1 cellular context compared by ENCODE assay signal in the genomic region with DNA sequence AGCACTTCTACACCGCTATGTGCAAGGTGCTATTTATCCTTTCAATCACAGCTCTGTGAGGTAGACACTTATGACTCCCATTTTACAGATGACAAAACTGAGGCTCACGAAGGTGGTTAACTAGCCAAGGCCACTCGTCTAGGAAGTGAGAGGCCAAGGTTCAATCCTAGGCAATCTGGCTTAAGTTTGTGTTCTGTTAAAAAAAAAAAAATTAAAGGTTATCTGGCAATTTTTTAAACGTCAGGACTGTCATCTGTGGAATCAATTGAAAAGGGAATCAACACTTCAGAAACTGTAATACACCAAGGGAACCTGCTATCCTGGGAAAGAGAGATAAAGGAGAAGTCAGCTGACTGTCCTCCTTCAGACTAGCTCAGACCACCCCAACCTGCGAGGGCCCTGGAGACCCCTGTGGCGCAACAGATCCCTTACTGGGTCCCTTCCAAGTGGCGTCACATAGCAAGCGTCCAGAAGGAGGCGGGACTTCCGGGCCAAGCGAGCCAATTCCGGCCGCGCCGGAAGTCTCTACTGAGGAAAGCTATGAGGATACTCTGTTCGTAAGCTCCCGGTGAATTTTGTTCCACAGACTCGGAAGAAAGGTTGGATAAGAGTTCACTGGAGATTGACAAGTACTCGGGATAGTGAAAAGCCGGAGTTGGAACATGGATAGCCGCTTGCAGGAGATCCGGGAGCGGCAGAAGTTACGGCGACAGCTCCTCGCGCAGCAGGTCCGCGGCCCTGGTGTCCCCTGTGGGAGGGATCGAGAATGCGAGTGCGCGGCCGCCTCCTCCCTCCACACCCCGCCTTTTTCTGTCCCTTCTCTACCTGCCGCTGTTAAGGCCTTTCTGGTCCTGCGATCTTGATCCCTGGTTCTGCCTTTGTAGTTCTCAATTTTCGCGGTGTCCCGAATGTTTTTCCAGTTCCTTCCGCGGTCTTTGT.
TF ChIP-seq lines count a peak whose summit lies in the region.

A gene (plus strand): TSS at position 520 of the 939 bp plus-strand sequence. CDS start 143 bp downstream, at position 663.

TF ChIP-seq in HepG2, 621 proteins besides CTCF, POLR2A, EP300 and RAD21 (continued from another document and continues in another):
- TF ChIP-seq HOXA5 (CRISPR knock-in tag; IDR thresholded peaks at IDR 0.05) (peak; percentile 96), ZNF543 (CRISPR knock-in tag; IDR thresholded peaks at IDR 0.05) (no peak), CEBPB (IDR thresholded peaks at IDR 0.05; ENCODE audit: borderline replicate concordance, low read depth, low read length) (peak; percentile 90), SATB2 (CRISPR knock-in tag; IDR thresholded peaks at IDR 0.05) (0 out of 2 replicates have a peak, but pooled peaks have one; percentile 35), NAIF1 (CRISPR knock-in tag; IDR thresholded peaks at IDR 0.05; ENCODE audit: borderline replicate concordance) (0 out of 2 replicates have a peak, but pooled peaks have one; percentile 32), RBM22 (optimal IDR thresholded peaks at IDR 0.05; ENCODE audit: low read length) (no peak), XBP1 (CRISPR knock-in tag; IDR thresholded peaks at IDR 0.05) (0 out of 2 replicates have a peak, but pooled peaks have one; percentile 60), KDM5B (CRISPR knock-in tag; IDR thresholded peaks at IDR 0.05; ENCODE audit: borderline replicate concordance) (no peak; the same call in 1 of the 2 replicates), POLR2AphosphoS5 (IDR thresholded peaks at IDR 0.05; ENCODE audit: low read depth, low read length) (peak; percentile 92), ZBTB7B (CRISPR knock-in tag; IDR thresholded peaks at IDR 0.05) (peak; percentile 95), ZNF660 (CRISPR knock-in tag; IDR thresholded peaks at IDR 0.05; ENCODE audit: borderline replicate concordance, low read depth) (no peak), NCOA1 (CRISPR knock-in tag; IDR thresholded peaks at IDR 0.05) (peak; percentile 66; the same call in 1 of the 2 replicates), ASH2L (IDR thresholded peaks at IDR 0.05; ENCODE audit: insufficient read length, low read depth, low read length) (peak; percentile 92), ELF1 (CRISPR knock-in tag; IDR thresholded peaks at IDR 0.05) (peak; percentile 82), ZNF605 (CRISPR knock-in tag; IDR thresholded peaks at IDR 0.05) (peak; percentile 92), KLF11 (CRISPR knock-in tag; IDR thresholded peaks at IDR 0.05) (0 out of 2 replicates have a peak, but pooled peaks have one; percentile 56), ZFP90 (CRISPR knock-in tag; IDR thresholded peaks at IDR 0.05; ENCODE audit: borderline replicate concordance) (peak; percentile 72), IRF2 (CRISPR knock-in tag; IDR thresholded peaks at IDR 0.05) (peak; percentile 67; the same call in 1 of the 2 replicates), HOXA3 (CRISPR knock-in tag; IDR thresholded peaks at IDR 0.05) (peak; percentile 90), ZNF143 (CRISPR knock-in tag; IDR thresholded peaks at IDR 0.05) (peak; percentile 77), ZNF230 (CRISPR knock-in tag; IDR thresholded peaks at IDR 0.05) (peak; percentile 64; the same call in 1 of the 2 replicates), FOXK1 (CRISPR knock-in tag; IDR thresholded peaks at IDR 0.05; ENCODE audit: borderline replicate concordance, low read depth) (peak; percentile 67; the same call in 1 of the 2 replicates), KDM5A (IDR thresholded peaks at IDR 0.05; ENCODE audit: borderline replicate concordance, low read length) (peak; percentile 94), ZFP1 (CRISPR knock-in tag; IDR thresholded peaks at IDR 0.05) (0 out of 2 replicates have a peak, but pooled peaks have one; percentile 51), KDM1A (CRISPR knock-in tag; IDR thresholded peaks at IDR 0.05) (peak; percentile 99), ATF7-NPFF (CRISPR knock-in tag; IDR thresholded peaks at IDR 0.05; ENCODE audit: low read depth) (no peak), BRD4 (CRISPR knock-in tag; IDR thresholded peaks at IDR 0.05) (0 out of 2 replicates have a peak, but pooled peaks have one; percentile 55), MAFF (IDR thresholded peaks at IDR 0.05; ENCODE audit: low read depth, low read length) (no peak), KDM6A (CRISPR knock-in tag; IDR thresholded peaks at IDR 0.05; ENCODE audit: low read depth) (no peak), MIER3 (CRISPR knock-in tag; IDR thresholded peaks at IDR 0.05; ENCODE audit: borderline replicate concordance) (peak; percentile 45; the same call in 1 of the 2 replicates), ZNF629 (CRISPR knock-in tag; conservative IDR thresholded peaks at IDR 0.05) (peak; percentile 100), ZNF350 (CRISPR knock-in tag; IDR thresholded peaks at IDR 0.05; ENCODE audit: borderline replicate concordance, low read depth) (peak; percentile 29; the same call in 1 of the 2 replicates), YY1 (IDR thresholded peaks at IDR 0.05; ENCODE audit: insufficient read depth, insufficient replicate concordance, low read depth, low read length) (no peak), HDAC2 (CRISPR knock-in tag; IDR thresholded peaks at IDR 0.05) (0 out of 2 replicates have a peak, but pooled peaks have one; percentile 38), ISL2 (CRISPR knock-in tag; IDR thresholded peaks at IDR 0.05) (peak; percentile 62; the same call in 1 of the 2 replicates), ZNF724P (CRISPR knock-in tag; IDR thresholded peaks at IDR 0.05; ENCODE audit: borderline replicate concordance) (no peak), ZKSCAN8 (CRISPR knock-in tag; IDR thresholded peaks at IDR 0.05; ENCODE audit: borderline replicate concordance) (0 out of 2 replicates have a peak, but pooled peaks have one; percentile 33), HOXD1 (CRISPR knock-in tag; IDR thresholded peaks at IDR 0.05) (peak; percentile 42; the same call in 1 of the 2 replicates), SRF (IDR thresholded peaks at IDR 0.05; ENCODE audit: low read depth, low read length) (peak; percentile 41; the same call in 1 of the 2 replicates)
- TF ChIP-seq, protein P1, sequence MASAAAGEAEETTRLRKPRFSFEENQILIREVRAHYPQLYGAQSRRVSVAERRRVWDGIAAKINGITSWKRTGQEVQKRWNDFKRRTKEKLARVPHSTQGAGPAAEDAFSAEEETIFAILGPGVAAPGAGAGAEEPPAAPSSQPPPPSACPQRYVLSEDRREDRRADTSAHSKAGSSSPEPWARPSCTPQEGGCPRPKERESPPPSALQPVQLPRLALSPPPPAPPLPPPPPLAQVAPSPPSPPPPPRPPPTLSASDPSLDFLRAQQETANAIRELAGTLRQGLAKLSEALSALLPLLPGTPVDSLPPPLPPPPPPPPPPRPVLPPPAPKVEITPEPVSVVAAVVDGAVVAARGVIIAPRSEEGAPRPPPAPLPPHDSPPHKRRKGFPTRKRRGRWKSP (CRISPR knock-in tag; IDR thresholded peaks at IDR 0.05): 0 out of 2 replicates have a peak, but pooled peaks have one; percentile 46
- TF ChIP-seq, protein P2, sequence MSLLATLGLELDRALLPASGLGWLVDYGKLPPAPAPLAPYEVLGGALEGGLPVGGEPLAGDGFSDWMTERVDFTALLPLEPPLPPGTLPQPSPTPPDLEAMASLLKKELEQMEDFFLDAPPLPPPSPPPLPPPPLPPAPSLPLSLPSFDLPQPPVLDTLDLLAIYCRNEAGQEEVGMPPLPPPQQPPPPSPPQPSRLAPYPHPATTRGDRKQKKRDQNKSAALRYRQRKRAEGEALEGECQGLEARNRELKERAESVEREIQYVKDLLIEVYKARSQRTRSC (CRISPR knock-in tag; IDR thresholded peaks at IDR 0.05; ENCODE audit: low read depth): no peak
- TF ChIP-seq, protein P3, sequence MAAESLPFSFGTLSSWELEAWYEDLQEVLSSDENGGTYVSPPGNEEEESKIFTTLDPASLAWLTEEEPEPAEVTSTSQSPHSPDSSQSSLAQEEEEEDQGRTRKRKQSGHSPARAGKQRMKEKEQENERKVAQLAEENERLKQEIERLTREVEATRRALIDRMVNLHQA (CRISPR knock-in tag; IDR thresholded peaks at IDR 0.05): no peak
- TF ChIP-seq, protein P4, sequence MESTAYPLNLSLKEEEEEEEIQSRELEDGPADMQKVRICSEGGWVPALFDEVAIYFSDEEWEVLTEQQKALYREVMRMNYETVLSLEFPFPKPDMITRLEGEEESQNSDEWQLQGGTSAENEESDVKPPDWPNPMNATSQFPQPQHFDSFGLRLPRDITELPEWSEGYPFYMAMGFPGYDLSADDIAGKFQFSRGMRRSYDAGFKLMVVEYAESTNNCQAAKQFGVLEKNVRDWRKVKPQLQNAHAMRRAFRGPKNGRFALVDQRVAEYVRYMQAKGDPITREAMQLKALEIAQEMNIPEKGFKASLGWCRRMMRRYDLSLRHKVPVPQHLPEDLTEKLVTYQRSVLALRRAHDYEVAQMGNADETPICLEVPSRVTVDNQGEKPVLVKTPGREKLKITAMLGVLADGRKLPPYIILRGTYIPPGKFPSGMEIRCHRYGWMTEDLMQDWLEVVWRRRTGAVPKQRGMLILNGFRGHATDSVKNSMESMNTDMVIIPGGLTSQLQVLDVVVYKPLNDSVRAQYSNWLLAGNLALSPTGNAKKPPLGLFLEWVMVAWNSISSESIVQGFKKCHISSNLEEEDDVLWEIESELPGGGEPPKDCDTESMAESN (CRISPR knock-in tag; conservative IDR thresholded peaks at IDR 0.05): no peak
- TF ChIP-seq, protein P5, sequence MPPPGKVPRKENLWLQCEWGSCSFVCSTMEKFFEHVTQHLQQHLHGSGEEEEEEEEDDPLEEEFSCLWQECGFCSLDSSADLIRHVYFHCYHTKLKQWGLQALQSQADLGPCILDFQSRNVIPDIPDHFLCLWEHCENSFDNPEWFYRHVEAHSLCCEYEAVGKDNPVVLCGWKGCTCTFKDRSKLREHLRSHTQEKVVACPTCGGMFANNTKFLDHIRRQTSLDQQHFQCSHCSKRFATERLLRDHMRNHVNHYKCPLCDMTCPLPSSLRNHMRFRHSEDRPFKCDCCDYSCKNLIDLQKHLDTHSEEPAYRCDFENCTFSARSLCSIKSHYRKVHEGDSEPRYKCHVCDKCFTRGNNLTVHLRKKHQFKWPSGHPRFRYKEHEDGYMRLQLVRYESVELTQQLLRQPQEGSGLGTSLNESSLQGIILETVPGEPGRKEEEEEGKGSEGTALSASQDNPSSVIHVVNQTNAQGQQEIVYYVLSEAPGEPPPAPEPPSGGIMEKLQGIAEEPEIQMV (CRISPR knock-in tag; IDR thresholded peaks at IDR 0.05; ENCODE audit: low read depth): peak; percentile 95
- TF ChIP-seq, protein P6, sequence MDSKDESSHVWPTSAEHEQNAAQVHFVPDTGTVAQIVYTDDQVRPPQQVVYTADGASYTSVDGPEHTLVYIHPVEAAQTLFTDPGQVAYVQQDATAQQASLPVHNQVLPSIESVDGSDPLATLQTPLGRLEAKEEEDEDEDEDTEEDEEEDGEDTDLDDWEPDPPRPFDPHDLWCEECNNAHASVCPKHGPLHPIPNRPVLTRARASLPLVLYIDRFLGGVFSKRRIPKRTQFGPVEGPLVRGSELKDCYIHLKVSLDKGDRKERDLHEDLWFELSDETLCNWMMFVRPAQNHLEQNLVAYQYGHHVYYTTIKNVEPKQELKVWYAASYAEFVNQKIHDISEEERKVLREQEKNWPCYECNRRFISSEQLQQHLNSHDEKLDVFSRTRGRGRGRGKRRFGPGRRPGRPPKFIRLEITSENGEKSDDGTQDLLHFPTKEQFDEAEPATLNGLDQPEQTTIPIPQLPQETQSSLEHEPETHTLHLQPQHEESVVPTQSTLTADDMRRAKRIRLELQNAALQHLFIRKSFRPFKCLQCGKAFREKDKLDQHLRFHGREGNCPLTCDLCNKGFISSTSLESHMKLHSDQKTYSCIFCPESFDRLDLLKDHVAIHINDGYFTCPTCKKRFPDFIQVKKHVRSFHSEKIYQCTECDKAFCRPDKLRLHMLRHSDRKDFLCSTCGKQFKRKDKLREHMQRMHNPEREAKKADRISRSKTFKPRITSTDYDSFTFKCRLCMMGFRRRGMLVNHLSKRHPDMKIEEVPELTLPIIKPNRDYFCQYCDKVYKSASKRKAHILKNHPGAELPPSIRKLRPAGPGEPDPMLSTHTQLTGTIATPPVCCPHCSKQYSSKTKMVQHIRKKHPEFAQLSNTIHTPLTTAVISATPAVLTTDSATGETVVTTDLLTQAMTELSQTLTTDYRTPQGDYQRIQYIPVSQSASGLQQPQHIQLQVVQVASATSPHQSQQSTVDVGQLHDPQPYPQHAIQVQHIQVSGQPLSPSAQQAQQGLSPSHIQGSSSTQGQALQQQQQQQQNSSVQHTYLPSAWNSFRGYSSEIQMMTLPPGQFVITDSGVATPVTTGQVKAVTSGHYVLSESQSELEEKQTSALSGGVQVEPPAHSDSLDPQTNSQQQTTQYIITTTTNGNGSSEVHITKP (CRISPR knock-in tag; IDR thresholded peaks at IDR 0.05; ENCODE audit: low read depth): 0 out of 2 replicates have a peak, but pooled peaks have one; percentile 29
- TF ChIP-seq, protein P7, sequence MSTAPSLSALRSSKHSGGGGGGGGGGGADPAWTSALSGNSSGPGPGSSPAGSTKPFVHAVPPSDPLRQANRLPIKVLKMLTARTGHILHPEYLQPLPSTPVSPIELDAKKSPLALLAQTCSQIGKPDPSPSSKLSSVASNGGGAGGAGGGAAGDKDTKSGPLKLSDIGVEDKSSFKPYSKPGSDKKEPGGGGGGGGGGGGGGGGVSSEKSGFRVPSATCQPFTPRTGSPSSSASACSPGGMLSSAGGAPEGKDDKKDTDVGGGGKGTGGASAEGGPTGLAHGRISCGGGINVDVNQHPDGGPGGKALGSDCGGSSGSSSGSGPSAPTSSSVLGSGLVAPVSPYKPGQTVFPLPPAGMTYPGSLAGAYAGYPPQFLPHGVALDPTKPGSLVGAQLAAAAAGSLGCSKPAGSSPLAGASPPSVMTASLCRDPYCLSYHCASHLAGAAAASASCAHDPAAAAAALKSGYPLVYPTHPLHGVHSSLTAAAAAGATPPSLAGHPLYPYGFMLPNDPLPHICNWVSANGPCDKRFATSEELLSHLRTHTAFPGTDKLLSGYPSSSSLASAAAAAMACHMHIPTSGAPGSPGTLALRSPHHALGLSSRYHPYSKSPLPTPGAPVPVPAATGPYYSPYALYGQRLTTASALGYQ (CRISPR knock-in tag; IDR thresholded peaks at IDR 0.05): peak; percentile 43; the same call in 1 of the 2 replicates
- TF ChIP-seq, protein P8, sequence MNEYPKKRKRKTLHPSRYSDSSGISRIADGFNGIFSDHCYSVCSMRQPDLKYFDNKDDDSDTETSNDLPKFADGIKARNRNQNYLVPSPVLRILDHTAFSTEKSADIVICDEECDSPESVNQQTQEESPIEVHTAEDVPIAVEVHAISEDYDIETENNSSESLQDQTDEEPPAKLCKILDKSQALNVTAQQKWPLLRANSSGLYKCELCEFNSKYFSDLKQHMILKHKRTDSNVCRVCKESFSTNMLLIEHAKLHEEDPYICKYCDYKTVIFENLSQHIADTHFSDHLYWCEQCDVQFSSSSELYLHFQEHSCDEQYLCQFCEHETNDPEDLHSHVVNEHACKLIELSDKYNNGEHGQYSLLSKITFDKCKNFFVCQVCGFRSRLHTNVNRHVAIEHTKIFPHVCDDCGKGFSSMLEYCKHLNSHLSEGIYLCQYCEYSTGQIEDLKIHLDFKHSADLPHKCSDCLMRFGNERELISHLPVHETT (CRISPR knock-in tag; conservative IDR thresholded peaks at IDR 0.05): no peak
